Comparison of ENCODE assay signal across 8 cellular contexts in the genomic region with DNA sequence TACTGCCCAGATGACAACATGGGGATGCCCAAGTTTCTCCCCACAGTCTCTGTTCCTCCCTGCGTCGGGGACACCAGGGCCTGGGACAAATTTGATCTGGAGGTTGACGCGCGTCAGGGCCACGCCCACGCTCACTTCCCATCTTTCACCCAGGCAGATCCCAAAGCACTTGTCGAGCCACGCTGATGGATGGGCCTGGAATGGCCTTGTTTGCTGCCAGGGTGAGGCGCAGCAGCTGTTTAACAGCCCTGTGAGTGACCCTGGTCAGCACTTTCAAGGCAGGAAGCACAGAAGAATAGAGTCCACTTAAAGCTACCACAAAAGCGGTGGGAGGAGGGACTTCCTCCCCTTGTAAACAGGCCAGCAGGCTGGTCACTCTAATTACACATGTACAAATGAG.
DNase-seq lines count a peak whose midpoint lies in the region; ATAC-seq and TF ChIP-seq lines count a peak whose summit lies in the region.
"Had no signal": no experiment of that assay in that cellular context is flagged by ENCODE, and none has a peak within 500 bp of the region (broad histone marks: within the 10 kb centered on the region; RNA-seq: fewer than 3 reads in every experiment).

No MANE protein-coding gene starts in this region.

- WGBS in endodermal cell (ENCODE audit: insufficient coverage in 1 of 2, insufficient read length in 1 of 2), 2 experiments, result 91 to 100% methylated on average over 3 to 11 of the region's 11 CpGs

- H3K36me3 ChIP-seq in endodermal cell (ENCODE audit: control insufficient read depth, insufficient read depth, low read length), result no peaks in the 10 kb centered on the region

- DNase-seq in NCI-H2227 treated with DMSO at 0.1 percent for 48 hours (lab: John Stamatoyannopoulos, UW) (peak; percentile 22), endodermal cell (peak; percentile 57), mucosa of gallbladder (ENCODE audit: low spot score) (peak; percentile 41), type B pancreatic cell (ENCODE audit: extremely low spot score, unreplicated experiment) (no peak)
- DNase-seq in effector CD8-positive, alpha-beta T cell (lab: John Stamatoyannopoulos, UW), result no peak
- DNase-seq: immature natural killer cell had no signal

- H3K4me3 Mint-ChIP-seq in endodermal cell (no peak overlapping the region), type B pancreatic cell (peak overlapping the region; percentile 9)

- TF ChIP-seq CTCF in endodermal cell (conservative IDR thresholded peaks at IDR 0.05) (no peak), type B pancreatic cell (conservative IDR thresholded peaks at IDR 0.05) (no peak)

- H3K4me1 Mint-ChIP-seq in endodermal cell, result peaks cover 50% of the 10 kb centered on the region
- H3K4me1 Mint-ChIP-seq in type B pancreatic cell (ENCODE audit: unreplicated experiment), result peaks cover 69% of the 10 kb centered on the region

- H3K27ac ChIP-seq in endodermal cell (ENCODE audit: low read depth, low read length), result no peak overlapping the region

- no peak overlapping the region for H3K4me3 ChIP-seq in endodermal cell (ENCODE audit: low read length)

- H3K27me3 Mint-ChIP-seq in endodermal cell (ENCODE audit: insufficient read depth) (no peaks in the 10 kb centered on the region), type B pancreatic cell (peaks cover 8% of the 10 kb centered on the region)

- H3K36me3 Mint-ChIP-seq in endodermal cell (ENCODE audit: low read depth) (no peaks in the 10 kb centered on the region), type B pancreatic cell (no peaks in the 10 kb centered on the region)
- H3K36me3 Mint-ChIP-seq: immature natural killer cell had no signal

- H3K9ac ChIP-seq in endodermal cell (ENCODE audit: extremely low read depth, low read length, poor library complexity, severe bottlenecking), result no peak overlapping the region

- ATAC-seq in GM19324 (IDR thresholded peaks at IDR 0.05; ENCODE audit: low FRiP score, unreplicated experiment) (no peak), GM19328 (IDR thresholded peaks at IDR 0.05; ENCODE audit: unreplicated experiment) (no peak)

- no peaks in the 10 kb centered on the region for H3K9me3 Mint-ChIP-seq in endodermal cell
- H3K9me3 Mint-ChIP-seq in type B pancreatic cell, result no peaks in the 10 kb centered on the region

- H3K9me3 ChIP-seq in endodermal cell (ENCODE audit: control insufficient read depth, low read length), result no peaks in the 10 kb centered on the region

- H3K27ac Mint-ChIP-seq in endodermal cell (no peak overlapping the region), type B pancreatic cell (no peak overlapping the region)

- H3K4me1 ChIP-seq in endodermal cell (ENCODE audit: control insufficient read depth, insufficient read depth, low read length), result no peaks in the 10 kb centered on the region

- H3K27me3 ChIP-seq in endodermal cell (ENCODE audit: control insufficient read depth, insufficient read depth, low read length, poor library complexity, severe bottlenecking), result no peaks in the 10 kb centered on the region

Comparison
In these comparisons a context has a peak if more than half of its experiments do, and no peak if none do; other contexts are left out.
1. DNase-seq: peak in NCI-H2227 treated with DMSO at 0.1 percent for 48 hours (single experiment), endodermal cell (single experiment) and mucosa of gallbladder (single experiment); none in type B pancreatic cell (single experiment) and effector CD8-positive, alpha-beta T cell (single experiment).